1 cellular context compared by ENCODE assay signal in genomic region chr14:49897965-49898364, GRCh38.
TF ChIP-seq lines count a peak whose summit lies in the region.

No MANE protein-coding gene starts in this region.

TF ChIP-seq in HEK293, 187 proteins besides CTCF, POLR2A, EP300 and RAD21 (continued from another document):
- TF ChIP-seq ZNF26 (tag by site-specific recombination; IDR thresholded peaks at IDR 0.05): no peak
- no peak for TF ChIP-seq PATZ1 (tag by site-specific recombination; IDR thresholded peaks at IDR 0.05)
- peak; percentile 65 for TF ChIP-seq ZNF600 (tag by site-specific recombination; IDR thresholded peaks at IDR 0.05)
